Comparison of ENCODE assay signal across 9 cellular contexts in genomic region chr11:10934293-10934850, GRCh38.
DNase-seq lines count a peak whose midpoint lies in the region; ATAC-seq, FAIRE-seq and TF ChIP-seq lines count a peak whose summit lies in the region.
"Had no signal": no experiment of that assay in that cellular context is flagged by ENCODE, and none has a peak within 500 bp of the region (broad histone marks: within the 10 kb centered on the region; RNA-seq: fewer than 3 reads in every experiment).

No MANE protein-coding gene starts in this region.

- peaks cover 9 to 26% of the 10 kb centered on the region in 2 experiments; a peak in 4 of 5 replicates for H3K4me1 ChIP-seq in K562 (replicated peaks in 1 of 2; ENCODE audit: control insufficient read depth in 2 of 2, insufficient read depth in 2 of 2, low read length in 2 of 2)

- no peak for TF ChIP-seq CTCF in CD14-positive monocyte (IDR thresholded peaks at IDR 0.05)
- no peak for TF ChIP-seq CTCF in K562 (IDR thresholded peaks at IDR 0.05 in 2 of 3, conservative IDR thresholded peaks at IDR 0.05 in 1 of 3; ENCODE audit: insufficient read depth in 2 of 3, low read depth in 1 of 3, low read length in 3 of 3)
- no peak for TF ChIP-seq CTCF in mesothelial cell of epicardium (IDR thresholded peaks at IDR 0.05; ENCODE audit: unreplicated experiment)
- TF ChIP-seq CTCF in GM10248 (IDR thresholded peaks at IDR 0.05; ENCODE audit: control extremely low read depth, extremely low read depth, low read depth, missing control alignments): no peak

- peak overlapping the region; percentile 92 for H3K4me2 ChIP-seq in K562 (ENCODE audit: insufficient read depth, low read length)

- BruUV-seq in K562 (replicated peaks; lab: Mats Ljungman, UMichigan): no TSS peak

- CTCF ChIA-PET in K562 (lab: Yijun Ruan, JAX; ENCODE audit: low intra/inter-chr PET ratio) (interaction anchor here (0.6 to 3.7 kb wide), 5 partner anchors 44 to 93 kb away, joined by 3 to 46 read pairs (median 6); no protein-coding TSS in a partner anchor), GM10248 (lab: Yijun Ruan, JAX) (interaction anchor here (0.6 to 3.0 kb wide), 45 partner anchors 10 to 1355 kb away, joined by 3 to 57 read pairs (median 4); no protein-coding TSS in a partner anchor)

- H3K27me3 ChIP-seq in MG63 (no peaks in the 10 kb centered on the region), K562 (ENCODE audit: control insufficient read depth in 2 of 2, insufficient read depth in 2 of 2, low read length in 2 of 2) (no peaks in the 10 kb centered on the region)

- H3K27me3 Mint-ChIP-seq in CD14-positive monocyte (ENCODE audit: low read depth in 3 of 3) (peaks cover 47 to 57% (median 51%) of the 10 kb centered on the region in 3 donors), mesothelial cell of epicardium (ENCODE audit: low read depth) (no peaks in the 10 kb centered on the region)

- FAIRE-seq in K562 (lab: Jason Lieb, UNC): peak; percentile 70

- H3K9me3 ChIP-seq in MG63 (no peaks in the 10 kb centered on the region), K562 (replicated peaks; ENCODE audit: control insufficient read depth, insufficient read depth, low read depth, low read length) (no peaks in the 10 kb centered on the region; the same call in 1 of the 2 replicates)
- H3K9me3 ChIP-seq: neutrophil had no signal

- H3K4me1 Mint-ChIP-seq in CD14-positive monocyte (peaks cover 18% of the 10 kb centered on the region), mesothelial cell of epicardium (peaks cover 33% of the 10 kb centered on the region)

- DNase-seq in CD14-positive monocyte (ENCODE audit: low spot score) (no peak), MG63 (no peak), K562 (ENCODE audit: extremely low read depth in 1 of 4, low spot score in 3 of 4) (peak; percentile 41 to 66 (median 56)), mesothelial cell of epicardium (ENCODE audit: low spot score in 2 of 2, unreplicated experiment in 2 of 2) (no peak), UCSD-AML1 (lab: John Stamatoyannopoulos, UW; ENCODE audit: unreplicated experiment) (no peak), GM10248 (ENCODE audit: extremely low spot score) (no peak)
- no peak for DNase-seq in activated CD4-positive, CD25-positive, alpha-beta regulatory T cell (lab: John Stamatoyannopoulos, UW)

- TF ChIP-seq EP300 in K562 (IDR thresholded peaks at IDR 0.05; ENCODE audit: low read length): no peak

- POLR2A ChIA-PET in K562 (lab: Yijun Ruan, JAX): interaction anchor here (0.5 to 2.7 kb wide), 13 partner anchors 8 to 374 kb away, joined by 3 to 26 read pairs (median 3); partner anchors contain the start of genes EIF4G2 and ZBED5
- POLR2A ChIA-PET in GM10248 (lab: Yijun Ruan, JAX): no interaction called here

- H3K27ac Mint-ChIP-seq in CD14-positive monocyte (peak overlapping the region in 1 of 7 donors; percentile 68), mesothelial cell of epicardium (peak overlapping the region; percentile 97)

- H3K9me3 Mint-ChIP-seq in CD14-positive monocyte (peaks cover 0 to 6% (median 2%) of the 10 kb centered on the region in 7 donors), mesothelial cell of epicardium (no peaks in the 10 kb centered on the region)

- H3K27ac ChIP-seq in K562 (ENCODE audit: extremely low read depth, low read depth, low read length): no peak overlapping the region; the same call in 2 of the 3 replicates
- H3K27ac ChIP-seq: neutrophil had no signal

- no peak for TF ChIP-seq RAD21 in K562 (CRISPR knock-in tag; conservative IDR thresholded peaks at IDR 0.05 in 1 of 2, IDR thresholded peaks at IDR 0.05 in 1 of 2)

- H3K9ac ChIP-seq in K562 (ENCODE audit: insufficient read depth in 1 of 2, low read depth in 2 of 2, low read length in 2 of 2): peak overlapping the region; percentile 64 to 78; a peak in 3 of 4 replicates

- peak; percentile 71 for ATAC-seq in K562
- no peak for ATAC-seq in GM21786 (IDR thresholded peaks at IDR 0.05; ENCODE audit: unreplicated experiment)

- H4K20me1 ChIP-seq in K562 (replicated peaks; ENCODE audit: control insufficient read depth, insufficient read depth, low read length): no peaks in the 10 kb centered on the region

- no peak for TF ChIP-seq POLR2A in K562 (conservative IDR thresholded peaks at IDR 0.05)

- in situ Hi-C loops in K562 (cut with MboI): loop anchor here (5.0 kb wide), 1 partner anchor 88 kb away; no protein-coding TSS in a partner anchor

- peak overlapping the region; percentile 99 for H2AFZ ChIP-seq in K562 (ENCODE audit: low read depth, low read length)

- WGBS in K562 (ENCODE audit: insufficient coverage, low coverage, missing lambda C conversion rate): 8% methylated on average over 9 of the region's 9 CpGs

- H3K36me3 ChIP-seq in MG63: no peaks in the 10 kb centered on the region
- no peaks in the 10 kb centered on the region for H3K36me3 ChIP-seq in K562 (ENCODE audit: control insufficient read depth, insufficient read depth, low read length)
- H3K36me3 ChIP-seq: neutrophil had no signal

- H3K9me1 ChIP-seq in K562 (ENCODE audit: control insufficient read depth, insufficient read depth, low read length): no peaks in the 10 kb centered on the region

- H3K79me2 ChIP-seq in K562 (ENCODE audit: control insufficient read depth, insufficient read depth, low read length): no peaks in the 10 kb centered on the region

- H3K4me3 Mint-ChIP-seq in CD14-positive monocyte (peak overlapping the region; percentile 67 to 90), mesothelial cell of epicardium (peak overlapping the region; percentile 85)

- H3K36me3 Mint-ChIP-seq in CD14-positive monocyte (peaks cover 0 to 4% of the 10 kb centered on the region in 2 donors), mesothelial cell of epicardium (no peaks in the 10 kb centered on the region)

- intact Hi-C loops in CD14-positive monocyte (cut with micrococcal nuclease): loop anchor here (5.0 to 10.0 kb wide), 4 partner anchors 52 to 853 kb away; partner anchors contain the start of gene ZBED5 (in 1 of the 2)
- intact Hi-C loops in K562 (cut with micrococcal nuclease): loop anchor here (1.0 to 5.0 kb wide), 2 partner anchors 142 to 853 kb away; no protein-coding TSS in a partner anchor

- H3K4me3 ChIP-seq in MG63 (peak overlapping the region; percentile 44), K562 (peak overlapping the region; percentile 36)

TF ChIP-seq in K562, 482 proteins besides CTCF, POLR2A, EP300 and RAD21 (continues in another document):
- TF ChIP-seq FOXP1 (CRISPR knock-in tag; IDR thresholded peaks at IDR 0.05) (no peak), CHAMP1 (IDR thresholded peaks at IDR 0.05) (no peak), ZNF584 (CRISPR knock-in tag; IDR thresholded peaks at IDR 0.05; ENCODE audit: low read depth) (0 out of 2 replicates have a peak, but pooled peaks have one; percentile 36), CEBPG (CRISPR knock-in tag; IDR thresholded peaks at IDR 0.05) (no peak), CEBPG (tag; conservative IDR thresholded peaks at IDR 0.05 in 1 of 2, IDR thresholded peaks at IDR 0.05 in 1 of 2) (no peak), PHB (CRISPR knock-in tag; IDR thresholded peaks at IDR 0.05) (no peak), NRF1 (conservative IDR thresholded peaks at IDR 0.05 in 1 of 2, IDR thresholded peaks at IDR 0.05 in 1 of 2) (peak; percentile 70 to 72), ZNF175 (CRISPR knock-in tag; IDR thresholded peaks at IDR 0.05; ENCODE audit: low read depth) (no peak), HDAC1 (IDR thresholded peaks at IDR 0.05) (peak in 1 of 2 experiments; percentile 1; a peak in 1 of 4 replicates), CSDE1 (IDR thresholded peaks at IDR 0.05) (no peak), ELF1 (tag; IDR thresholded peaks at IDR 0.05) (no peak), PBX2 (CRISPR knock-in tag; IDR thresholded peaks at IDR 0.05; ENCODE audit: low read depth) (no peak), PBX2 (tag; conservative IDR thresholded peaks at IDR 0.05; ENCODE audit: low read depth) (no peak), U2AF1 (optimal IDR thresholded peaks at IDR 0.05; ENCODE audit: low read depth, low read length) (no peak)

Comparison
In these comparisons a context has a peak if more than half of its experiments do, and no peak if none do; other contexts are left out.
1. DNase-seq: peak in K562 (4 of 4); none in CD14-positive monocyte (single experiment), MG63 (single experiment), mesothelial cell of epicardium (0 of 2), UCSD-AML1 (single experiment), activated CD4-positive, CD25-positive, alpha-beta regulatory T cell (0 of 4) and GM10248 (single experiment).